ENCODE assay signal across 22 cellular contexts in the genomic region with DNA sequence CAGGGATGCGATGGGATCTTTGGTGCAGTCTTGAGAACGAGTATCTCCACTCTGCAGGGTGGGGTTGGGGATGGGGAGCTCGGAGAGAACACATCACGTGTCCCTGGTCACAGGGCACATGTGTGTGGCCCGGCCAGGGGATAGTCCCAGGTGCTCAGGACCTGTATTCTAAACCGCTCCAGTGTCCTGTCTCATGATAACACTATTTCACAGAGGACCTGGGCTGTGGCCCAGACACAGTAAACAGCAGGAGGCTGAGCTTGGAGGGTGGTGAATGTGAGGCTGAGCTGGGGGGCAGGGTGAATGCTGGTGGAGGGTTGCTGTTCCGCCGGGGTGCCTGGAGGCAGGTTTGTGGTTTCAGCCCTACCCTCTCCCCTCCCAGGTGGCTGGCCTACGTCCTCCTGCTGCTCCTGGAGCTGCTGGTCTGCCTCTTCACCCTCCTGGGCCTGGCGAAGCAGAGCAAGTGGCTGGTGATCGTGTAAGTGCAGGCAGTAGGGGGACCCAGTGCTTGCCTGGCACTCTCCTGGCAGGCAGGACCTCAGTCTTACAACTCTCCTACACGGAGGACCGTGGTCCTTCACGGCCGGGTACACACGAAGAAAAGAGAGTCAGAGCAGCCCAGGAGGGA. TPM values are rescaled to one million over a fixed set of nuclear protein-coding genes. Genes with fewer than 3 reads are reported as not detected.
DNase-seq lines count a peak whose midpoint lies in the region; ATAC-seq and TF ChIP-seq lines count a peak whose summit lies in the region.
"Had no signal": no experiment of that assay in that cellular context is flagged by ENCODE, and none has a peak within 500 bp of the region (broad histone marks: within the 10 kb centered on the region; RNA-seq: fewer than 3 reads in every experiment).

No MANE protein-coding gene starts in this region.

- H3K4me1 ChIP-seq in PC-9 (replicated peaks; ENCODE audit: insufficient read depth): peaks cover 27% of the 10 kb centered on the region
- H3K4me1 ChIP-seq: HAP-1, psoas muscle had no signal

- no peaks in the 10 kb centered on the region for H3K36me3 ChIP-seq in PC-9 (ENCODE audit: low read depth)
- H3K36me3 ChIP-seq: HAP-1 had no signal

- peak; percentile 22 for DNase-seq in DMS79 (lab: John Stamatoyannopoulos, UW)
- no peak for DNase-seq in DMS79 treated with DMSO at 0.1 percent for 48 hours (lab: John Stamatoyannopoulos, UW)
- peak; percentile 66 to 74 for DNase-seq in PC-9
- DNase-seq in epidermal melanocyte (ENCODE audit: insufficient read length, low spot score): peak; percentile 9
- DNase-seq in retina: peak; percentile 65
- DNase-seq in HEK293T (ENCODE audit: extremely low spot score): no peak
- DNase-seq: activated CD4-positive, alpha-beta T cell treated with anti-CD3 and anti-CD28 coated beads for 4 hours; activated CD8-positive, alpha-beta memory T cell treated with anti-CD3 and anti-CD28 coated beads, Interleukin-2, amount 10 ng/mL, durations not matched to agents 7 days and 5 days; central memory CD4-positive, alpha-beta T cell; DMS153; effector memory CD4-positive, alpha-beta T cell; mammary epithelial cell; NCI-H2081 treated with DMSO at 0.1 percent for 48 hours; NCI-H526 treated with DMSO at 0.1 percent for 48 hours; psoas muscle had no signal

- peak overlapping the region; percentile 12; the same call in 1 of the 2 replicates for H2AFZ ChIP-seq in PC-9

- ATAC-seq in GM18517 (IDR thresholded peaks at IDR 0.05; ENCODE audit: unreplicated experiment) (no peak), HG02870 (IDR thresholded peaks at IDR 0.05; ENCODE audit: unreplicated experiment) (no peak)
- ATAC-seq: activated CD8-positive, alpha-beta memory T cell treated with anti-CD3 and anti-CD28 coated beads, Interleukin-2, amount 10 ng/mL, durations not matched to agents 7 days and 5 days; naive thymus-derived CD4-positive, alpha-beta T cell; psoas muscle had no signal

- no peaks in the 10 kb centered on the region for H3K9me2 ChIP-seq in PC-9 (ENCODE audit: insufficient read depth)

- H4K20me1 ChIP-seq in PC-9 (ENCODE audit: insufficient read depth): no peaks in the 10 kb centered on the region

- H3F3A ChIP-seq in PC-9 (ENCODE audit: insufficient read depth, low read depth): peaks cover 15% of the 10 kb centered on the region

- CTCF ChIA-PET in PC-9 (lab: Charles Lee): no interaction called here
- CTCF ChIA-PET in HEK293T (lab: Yijun Ruan, JAX): no interaction called here

- H3K4me2 ChIP-seq in PC-9: peak overlapping the region; percentile 51

- peak overlapping the region; percentile 12; the same call in 1 of the 2 replicates for H3K4me3 ChIP-seq in PC-9
- H3K4me3 ChIP-seq: HAP-1, psoas muscle had no signal

- H3K9me3 ChIP-seq in PC-9 (ENCODE audit: insufficient read depth, low read depth): no peaks in the 10 kb centered on the region
- H3K9me3 ChIP-seq: HAP-1, psoas muscle had no signal

- TF ChIP-seq CTCF in PC-9 (conservative IDR thresholded peaks at IDR 0.05): no peak

- intact Hi-C loops in PC-9 (cut with micrococcal nuclease; ENCODE audit: unreplicated experiment): loop anchor here (2.0 kb wide), 1 partner anchor 36 kb away; no protein-coding TSS in a partner anchor

- POLR2A ChIA-PET in PC-9 (lab: Charles Lee; ENCODE audit: unreplicated experiment): no interaction called here
- POLR2A ChIA-PET in HEK293T (lab: Yijun Ruan, JAX): no interaction called here

- H3K27me3 ChIP-seq in PC-9 (ENCODE audit: insufficient read depth, low read depth): peaks cover 22% of the 10 kb centered on the region

- H3K27ac ChIP-seq in PC-9: no peak overlapping the region
- H3K27ac ChIP-seq: 22Rv1, C4-2B, psoas muscle had no signal

- BruUV-seq in PC-9 (replicated peaks; lab: Mats Ljungman, UMichigan): no TSS peak

- no peaks in the 10 kb centered on the region for H3K79me2 ChIP-seq in PC-9 (ENCODE audit: low read depth)

TF ChIP-seq in HEK293T, 16 proteins besides CTCF, POLR2A, EP300 and RAD21:
- TF ChIP-seq CTBP1 (IDR thresholded peaks at IDR 0.05; ENCODE audit: borderline replicate concordance) (no peak), ELF4 (IDR thresholded peaks at IDR 0.05) (no peak), ARNT (IDR thresholded peaks at IDR 0.05) (no peak), LEF1 (IDR thresholded peaks at IDR 0.05; ENCODE audit: borderline replicate concordance) (no peak), NFRKB (IDR thresholded peaks at IDR 0.05) (no peak), L3MBTL2 (conservative IDR thresholded peaks at IDR 0.05) (no peak), HDGF (IDR thresholded peaks at IDR 0.05; ENCODE audit: borderline replicate concordance) (no peak), FOXK2 (IDR thresholded peaks at IDR 0.05) (no peak), SP1 (IDR thresholded peaks at IDR 0.05) (no peak), FOXM1 (IDR thresholded peaks at IDR 0.05; ENCODE audit: borderline replicate concordance) (no peak), SUZ12 (IDR thresholded peaks at IDR 0.05) (no peak), ZNF384 (IDR thresholded peaks at IDR 0.05) (no peak), BHLHE40 (IDR thresholded peaks at IDR 0.05; ENCODE audit: borderline replicate concordance) (no peak)
- TF ChIP-seq, protein P1, sequence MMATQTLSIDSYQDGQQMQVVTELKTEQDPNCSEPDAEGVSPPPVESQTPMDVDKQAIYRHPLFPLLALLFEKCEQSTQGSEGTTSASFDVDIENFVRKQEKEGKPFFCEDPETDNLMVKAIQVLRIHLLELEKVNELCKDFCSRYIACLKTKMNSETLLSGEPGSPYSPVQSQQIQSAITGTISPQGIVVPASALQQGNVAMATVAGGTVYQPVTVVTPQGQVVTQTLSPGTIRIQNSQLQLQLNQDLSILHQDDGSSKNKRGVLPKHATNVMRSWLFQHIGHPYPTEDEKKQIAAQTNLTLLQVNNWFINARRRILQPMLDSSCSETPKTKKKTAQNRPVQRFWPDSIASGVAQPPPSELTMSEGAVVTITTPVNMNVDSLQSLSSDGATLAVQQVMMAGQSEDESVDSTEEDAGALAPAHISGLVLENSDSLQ (IDR thresholded peaks at IDR 0.05): no peak

RNA-seq across cellular contexts. Expression of a gene that starts 11.1 kb away (rescaled TPM):
- 1.6 and 2.4 TPM in 2 replicates for total RNA-seq in PC-9 (2021)
- total RNA-seq: RPMI7951 had no signal

RNA-seq across cellular contexts. Expression of a gene that starts 22.6 kb away (rescaled TPM):
- 274 and 279 TPM in 2 replicates for total RNA-seq in PC-9 (2021)

RNA-seq across cellular contexts. Expression of a gene that starts 37.2 kb away (rescaled TPM):
- 7.0 and 8.9 TPM in 2 replicates for total RNA-seq in PC-9 (2021)

RNA-seq across cellular contexts. Expression of a gene that starts 46.7 kb away (rescaled TPM):
- total RNA-seq in PC-9 (2021): 25.1 and 48.5 TPM in 2 replicates
- total RNA-seq: naive thymus-derived CD4-positive, alpha-beta T cell had no signal

Comparison
In these comparisons a context has a peak if more than half of its experiments do, and no peak if none do; other contexts are left out.
1. DNase-seq: peak in DMS79 (single experiment), PC-9 (2 of 2), epidermal melanocyte (single experiment) and retina (single experiment); none in DMS79 treated with DMSO at 0.1 percent for 48 hours (single experiment) and HEK293T (single experiment).